25 cellular contexts compared by ENCODE assay signal in the genomic region with DNA sequence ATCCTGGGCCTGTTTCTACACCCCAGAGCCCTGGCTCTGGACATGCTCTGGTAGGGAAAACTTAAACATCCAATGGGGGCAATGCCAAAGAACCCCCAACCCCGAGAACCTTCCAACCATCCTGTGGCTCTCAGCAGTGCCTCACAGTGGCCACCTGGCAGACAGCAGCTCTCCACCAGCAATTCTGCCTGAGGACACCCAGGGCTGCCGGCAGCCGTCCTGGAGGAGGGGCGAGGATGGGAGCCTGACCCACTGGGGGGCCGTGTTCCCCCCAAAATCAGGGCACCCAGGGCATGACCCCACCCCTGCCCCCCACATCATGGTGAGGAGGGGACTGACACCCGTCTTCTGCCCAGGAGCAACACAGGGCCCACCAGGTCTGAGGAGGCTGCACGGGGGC. TPM values are rescaled to one million over a fixed set of nuclear protein-coding genes. Genes with fewer than 3 reads are reported as not detected.
DNase-seq lines count a peak whose midpoint lies in the region; ATAC-seq and TF ChIP-seq lines count a peak whose summit lies in the region.
"Had no signal": no experiment of that assay in that cellular context is flagged by ENCODE, and none has a peak within 500 bp of the region (broad histone marks: within the 10 kb centered on the region; RNA-seq: fewer than 3 reads in every experiment).

No MANE protein-coding gene starts in this region.

- no peaks in the 10 kb centered on the region for H4K20me1 ChIP-seq in IMR-90 (ENCODE audit: insufficient read depth, low read length)

- H3K36me3 Mint-ChIP-seq in endodermal cell (ENCODE audit: low read depth) (peaks cover 9% of the 10 kb centered on the region), natural killer cell (no peaks in the 10 kb centered on the region)

- no peak overlapping the region for H2AK5ac ChIP-seq in IMR-90 (ENCODE audit: low read depth, low read length)

- no peak overlapping the region for H4K5ac ChIP-seq in IMR-90 (ENCODE audit: low read depth, low read length)

- no peak overlapping the region for H3K18ac ChIP-seq in IMR-90 (ENCODE audit: low read depth, low read length)

- no peak overlapping the region for H2BK120ac ChIP-seq in IMR-90 (ENCODE audit: low read depth, low read length)

- no TSS peak for BruUV-seq in IMR-90 (replicated peaks; lab: Mats Ljungman, UMichigan)

- WGBS in IMR-90 (ENCODE audit: extremely low coverage in 2 of 2, insufficient read length in 1 of 2), 2 experiments, result 40% methylated on average over 1 of the region's 7 CpGs; no CpG with 5 or more reads in 1 of the 2 experiments
- 80 to 82% methylated on average over 1 to 7 of the region's 7 CpGs for WGBS in endodermal cell (ENCODE audit: insufficient coverage in 1 of 2, insufficient read length in 1 of 2), 2 experiments

- H3K9me1 ChIP-seq in IMR-90 (ENCODE audit: insufficient read depth, low read length), result no peaks in the 10 kb centered on the region

- no peak overlapping the region for H3K4me3 Mint-ChIP-seq in endodermal cell
- H3K4me3 Mint-ChIP-seq in natural killer cell, result no peak overlapping the region
- H3K4me3 Mint-ChIP-seq: activated B cell treated with CpG ODN at 0.5 μM for 24 hours; activated CD4-positive, alpha-beta memory T cell treated with anti-CD3 and anti-CD28 coated beads for 36 hours; activated naive CD4-positive, alpha-beta T cell treated with anti-CD3 and anti-CD28 coated beads for 36 hours; CD4-positive, alpha-beta T cell had no signal

- no peak overlapping the region for H2BK5ac ChIP-seq in IMR-90 (ENCODE audit: low read depth, low read length, poor library complexity, severe bottlenecking)

- H3K9ac ChIP-seq in IMR-90 (ENCODE audit: low read depth, low read length), result no peak overlapping the region
- H3K9ac ChIP-seq in endodermal cell (ENCODE audit: extremely low read depth, low read length, poor library complexity, severe bottlenecking), result no peak overlapping the region

- H2AFZ ChIP-seq in IMR-90 (replicated peaks; ENCODE audit: low read length, poor library complexity), result no peak overlapping the region
- H2AFZ ChIP-seq: PC-9 had no signal

- H3K27ac Mint-ChIP-seq in endodermal cell (no peak overlapping the region), natural killer cell (no peak overlapping the region)
- H3K27ac Mint-ChIP-seq: activated B cell treated with CpG ODN at 0.5 μM for 24 hours; activated CD4-positive, alpha-beta memory T cell treated with anti-CD3 and anti-CD28 coated beads for 36 hours; activated naive CD4-positive, alpha-beta T cell treated with anti-CD3 and anti-CD28 coated beads for 36 hours; CD4-positive, alpha-beta T cell had no signal

- peaks cover 46% of the 10 kb centered on the region for H3K9me3 Mint-ChIP-seq in endodermal cell
- no peaks in the 10 kb centered on the region for H3K9me3 Mint-ChIP-seq in natural killer cell

- H3K4me3 ChIP-seq in cardiac muscle cell (no peak overlapping the region), IMR-90 (ENCODE audit: insufficient read depth, low read depth, low read length) (no peak overlapping the region), endodermal cell (ENCODE audit: low read length) (no peak overlapping the region), upper lobe of right lung (no peak overlapping the region)
- no peak overlapping the region for H3K4me3 ChIP-seq in effector memory CD4-positive, alpha-beta T cell (ENCODE audit: insufficient read depth, low read depth, low read length, poor library complexity, severe bottlenecking)
- H3K4me3 ChIP-seq: lung, PC-9, SJSA1 had no signal

- H3K27ac ChIP-seq in cardiac muscle cell, result no peak overlapping the region
- H3K27ac ChIP-seq in IMR-90 (ENCODE audit: insufficient read depth, low read length), result no peak overlapping the region
- H3K27ac ChIP-seq in endodermal cell (ENCODE audit: low read depth, low read length), result no peak overlapping the region
- no peak overlapping the region for H3K27ac ChIP-seq in upper lobe of right lung
- no peak overlapping the region for H3K27ac ChIP-seq in effector memory CD4-positive, alpha-beta T cell (ENCODE audit: insufficient read depth, low read length, poor library complexity, severe bottlenecking)
- H3K27ac ChIP-seq: PC-9, SJSA1 had no signal

- no peaks in the 10 kb centered on the region for H3K79me1 ChIP-seq in IMR-90 (ENCODE audit: low read depth in 1 of 2, low read length in 2 of 2)

- H3K9me3 ChIP-seq in cardiac muscle cell (ENCODE audit: low read depth) (no peaks in the 10 kb centered on the region), IMR-90 (ENCODE audit: control insufficient read depth, insufficient read depth, low read length) (0 out of 2 replicates have a peak, but pooled peaks cover 2% of the 10 kb centered on the region), endodermal cell (ENCODE audit: control insufficient read depth, low read length) (peaks cover 12% of the 10 kb centered on the region), upper lobe of right lung (peaks cover 3% of the 10 kb centered on the region)
- no peaks in the 10 kb centered on the region for H3K9me3 ChIP-seq in effector memory CD4-positive, alpha-beta T cell (ENCODE audit: control insufficient read depth, low read length)
- H3K9me3 ChIP-seq: SJSA1 had no signal

- no peak overlapping the region for H3K4ac ChIP-seq in IMR-90 (ENCODE audit: low read depth, low read length)

- H2BK15ac ChIP-seq in IMR-90 (ENCODE audit: low read depth, low read length), result no peak overlapping the region

- H3K4me1 ChIP-seq in cardiac muscle cell (ENCODE audit: low read depth), result no peaks in the 10 kb centered on the region
- H3K4me1 ChIP-seq in IMR-90 (ENCODE audit: control insufficient read depth, insufficient read depth, low read length), result no peaks in the 10 kb centered on the region
- no peaks in the 10 kb centered on the region for H3K4me1 ChIP-seq in endodermal cell (ENCODE audit: control insufficient read depth, insufficient read depth, low read length)
- no peaks in the 10 kb centered on the region for H3K4me1 ChIP-seq in upper lobe of right lung
- H3K4me1 ChIP-seq in effector memory CD4-positive, alpha-beta T cell (ENCODE audit: control insufficient read depth, insufficient read depth, low read length, poor library complexity, severe bottlenecking), result no peaks in the 10 kb centered on the region
- H3K4me1 ChIP-seq: SJSA1 had no signal

- in situ Hi-C loops in IMR-90 (cut with MboI; ENCODE audit: low sequenced_read_pairs), result no loop called here

- DNase-seq in cardiac muscle cell (ENCODE audit: low read depth in 1 of 2, low spot score in 1 of 2), result no peak
- DNase-seq in Right ventricle myocardium superior, result no peak
- DNase-seq in IMR-90, result no peak
- DNase-seq in endodermal cell, result no peak
- no peak for DNase-seq in upper lobe of right lung
- no peak for DNase-seq in effector memory CD4-positive, alpha-beta T cell
- no peak for DNase-seq in natural killer cell
- DNase-seq: activated B cell treated with CpG ODN at 0.5 μM for 24 hours; activated CD4-positive, alpha-beta memory T cell treated with anti-CD3 and anti-CD28 coated beads for 36 hours; activated naive CD4-positive, alpha-beta T cell treated with anti-CD3 and anti-CD28 coated beads for 36 hours; anterior cingulate cortex; CD4-positive, alpha-beta T cell; DMS153; GF-D8; MM.1S; NCI-H1694 treated with DMSO at 0.1 percent for 48 hours; NCI-H226; NCI-H82; PC-9; posterior cingulate gyrus; small intestine; stimulated activated CD4-positive, alpha-beta T cell treated with anti-CD3 and anti-CD28 coated beads, Interleukin-4, amount 100 ng/mL, for 24 hours had no signal

- H2AK9ac ChIP-seq in IMR-90 (replicated peaks; ENCODE audit: low read depth, low read length, poor library complexity), result no peak overlapping the region

- dilution Hi-C loops in IMR-90 (cut with HindIII; ENCODE audit: low sequenced_read_pairs, unreplicated experiment), result no loop called here

- ATAC-seq in Right ventricle myocardium superior (ENCODE audit: poor library complexity), result no peak
- ATAC-seq in IMR-90 (ENCODE audit: low read depth), result no peak
- ATAC-seq in upper lobe of right lung, result no peak
- ATAC-seq in HG02623 (IDR thresholded peaks at IDR 0.05; ENCODE audit: unreplicated experiment), result no peak
- ATAC-seq in natural killer cell, result no peak

- TF ChIP-seq CTCF in cardiac muscle cell (IDR thresholded peaks at IDR 0.05; ENCODE audit: low read depth, low read length), result peak; percentile 25
- peak; percentile 11; the same call in 1 of the 2 replicates for TF ChIP-seq CTCF in IMR-90 (conservative IDR thresholded peaks at IDR 0.05; ENCODE audit: low read depth, low read length)
- peak; percentile 58 for TF ChIP-seq CTCF in endodermal cell (conservative IDR thresholded peaks at IDR 0.05)
- TF ChIP-seq CTCF in upper lobe of right lung (IDR thresholded peaks at IDR 0.05), result peak; percentile 10
- TF ChIP-seq CTCF in natural killer cell (IDR thresholded peaks at IDR 0.05), result no peak

- H3K23ac ChIP-seq in IMR-90 (ENCODE audit: low read depth, low read length), result no peak overlapping the region

- no peak overlapping the region for H2BK20ac ChIP-seq in IMR-90 (ENCODE audit: low read depth, low read length)

- no peak overlapping the region for H3K14ac ChIP-seq in IMR-90 (replicated peaks; ENCODE audit: low read depth, low read length)

- H4K91ac ChIP-seq in IMR-90 (ENCODE audit: insufficient read depth, low read depth, low read length), result no peak overlapping the region

- no peak overlapping the region for H3K4me2 ChIP-seq in IMR-90 (ENCODE audit: low read depth, low read length)
- H3K4me2 ChIP-seq: PC-9 had no signal

- intact Hi-C loops in Right ventricle myocardium superior (cut with DNase I), result no loop called here
- intact Hi-C loops in IMR-90 (cut with micrococcal nuclease), result no loop called here
- intact Hi-C loops in upper lobe of right lung (cut with DNase I), result no loop called here
- intact Hi-C loops in natural killer cell (cut with micrococcal nuclease), result no loop called here

- H3K36me3 ChIP-seq in cardiac muscle cell (no peaks in the 10 kb centered on the region), IMR-90 (ENCODE audit: control insufficient read depth, insufficient read depth, low read length) (no peaks in the 10 kb centered on the region), endodermal cell (ENCODE audit: control insufficient read depth, insufficient read depth, low read length) (no peaks in the 10 kb centered on the region), upper lobe of right lung (no peaks in the 10 kb centered on the region)
- H3K36me3 ChIP-seq in effector memory CD4-positive, alpha-beta T cell (ENCODE audit: control insufficient read depth, insufficient read depth, low read length), result no peaks in the 10 kb centered on the region
- H3K36me3 ChIP-seq: SJSA1 had no signal

- TF ChIP-seq POLR2A in IMR-90 (IDR thresholded peaks at IDR 0.05; ENCODE audit: low read depth, low read length), result no peak

- no peak overlapping the region for H4K8ac ChIP-seq in IMR-90 (ENCODE audit: low read depth in 2 of 2, low read length in 2 of 2)

- CTCF ChIA-PET in IMR-90 (lab: Yijun Ruan, JAX), result interaction anchor here (0.5 kb wide), 1 partner anchor 132 kb away, joined by 3 read pairs; no protein-coding TSS in a partner anchor

- H3K27me3 Mint-ChIP-seq in endodermal cell (ENCODE audit: insufficient read depth) (peaks cover 5% of the 10 kb centered on the region), natural killer cell (ENCODE audit: low read depth in 2 of 2) (no peaks in the 10 kb centered on the region)
- H3K27me3 Mint-ChIP-seq: activated B cell treated with CpG ODN at 0.5 μM for 24 hours; activated CD4-positive, alpha-beta memory T cell treated with anti-CD3 and anti-CD28 coated beads for 36 hours; CD4-positive, alpha-beta T cell had no signal

- POLR2A ChIA-PET in IMR-90 (lab: Charles Lee; ENCODE audit: unreplicated experiment), result no interaction called here

- no peak for TF ChIP-seq RAD21 in IMR-90 (IDR thresholded peaks at IDR 0.05; ENCODE audit: low read length)

- no peak overlapping the region for H3K56ac ChIP-seq in IMR-90 (ENCODE audit: extremely low read depth, insufficient read depth, low read length)

- H3K4me1 Mint-ChIP-seq in endodermal cell, result no peaks in the 10 kb centered on the region
- no peaks in the 10 kb centered on the region for H3K4me1 Mint-ChIP-seq in natural killer cell

- H3K27me3 ChIP-seq in cardiac muscle cell (no peaks in the 10 kb centered on the region), IMR-90 (ENCODE audit: control insufficient read depth, insufficient read depth, low read length) (no peaks in the 10 kb centered on the region), endodermal cell (ENCODE audit: control insufficient read depth, insufficient read depth, low read length, poor library complexity, severe bottlenecking) (no peaks in the 10 kb centered on the region), upper lobe of right lung (no peaks in the 10 kb centered on the region)
- no peaks in the 10 kb centered on the region for H3K27me3 ChIP-seq in effector memory CD4-positive, alpha-beta T cell (replicated peaks; ENCODE audit: control insufficient read depth, insufficient read depth, low read length, poor library complexity, severe bottlenecking)
- H3K27me3 ChIP-seq: SJSA1 had no signal

RNA-seq across cellular contexts. Expression of a gene that starts 32.7 kb away (rescaled TPM):
- 30.3 and 58.0 TPM in 2 replicates for total RNA-seq in cardiac muscle cell
- 7.1 and 12.5 TPM in 2 replicates for polyA plus RNA-seq in cardiac muscle cell
- total RNA-seq in Right ventricle myocardium superior, result 31.7 TPM
- 7.2 and 8.1 TPM in 2 replicates for total RNA-seq in IMR-90 (2012; rRNA removed)
- 30.5 and 33.7 TPM in 2 replicates for polyA plus RNA-seq in IMR-90 (2012; rRNA removed)
- polyA plus RNA-seq in IMR-90 (2012; cell fraction: cytosol; rRNA removed), result 21.2 and 32.9 TPM in 2 replicates
- polyA plus RNA-seq in IMR-90 (2012; cell fraction: nucleus; rRNA removed; ENCODE audit: low replicate concordance), result 68.7 and 195 TPM in 2 replicates
- total RNA-seq in endodermal cell, result 10 to 100 TPM in 1 of 2 donors, 1 to 10 TPM in 1; 5.1 to 13.5 TPM
- polyA plus RNA-seq in endodermal cell (2013, experiment 1 of 2), result 62.3 TPM
- polyA plus RNA-seq in endodermal cell (2013, experiment 2 of 2), result 52.7 TPM
- 1.7 TPM for total RNA-seq in upper lobe of right lung
- 1 to 10 TPM in 2 of 3 donors, under 1 TPM in 1; 0.40 to 1.3 (median 1.0) TPM for total RNA-seq in natural killer cell
